ENCODE assay signal across 10 cellular contexts in the genomic region with DNA sequence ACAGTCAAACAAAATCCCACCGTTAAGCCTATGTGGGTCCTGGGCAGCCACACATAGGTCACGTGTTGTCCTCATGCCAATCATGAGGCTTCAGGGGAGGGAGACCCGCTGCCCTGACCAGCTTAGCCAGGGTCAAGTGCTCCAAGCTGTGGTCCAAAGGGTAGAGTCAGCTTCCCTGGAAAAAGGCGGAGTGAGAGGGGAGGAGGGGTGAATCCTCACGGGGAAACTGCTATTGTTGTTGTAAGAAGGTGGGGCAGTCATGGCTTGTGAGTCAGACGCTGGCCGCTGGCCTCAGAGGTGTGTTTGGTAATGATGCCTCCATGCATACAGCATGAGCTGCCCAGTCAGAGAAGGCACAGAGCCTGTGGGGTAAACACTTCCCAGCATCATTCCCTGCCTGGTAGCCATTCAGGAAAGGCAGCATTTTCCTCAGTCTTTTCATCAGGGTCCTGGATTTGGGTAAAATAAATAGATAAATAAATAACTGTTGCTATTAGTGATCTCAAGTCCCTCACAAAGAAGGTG. TPM values are rescaled to one million over a fixed set of nuclear protein-coding genes. Genes with fewer than 3 reads are reported as not detected.
DNase-seq lines count a peak whose midpoint lies in the region; FAIRE-seq and TF ChIP-seq lines count a peak whose summit lies in the region.
"Had no signal": no experiment of that assay in that cellular context is flagged by ENCODE, and none has a peak within 500 bp of the region (broad histone marks: within the 10 kb centered on the region; RNA-seq: fewer than 3 reads in every experiment).

No MANE protein-coding gene starts in this region.

- H3K4me1 ChIP-seq in SJSA1 (replicated peaks) (peaks cover 13% of the 10 kb centered on the region), trophoblast cell (ENCODE audit: control insufficient read depth in 1 of 2, insufficient read depth in 2 of 2, low read length in 2 of 2) (no peaks in the 10 kb centered on the region)

- no peak overlapping the region for H4K8ac ChIP-seq in trophoblast cell (ENCODE audit: low read depth, low read length)

- H4K12ac ChIP-seq in trophoblast cell (ENCODE audit: low read depth, low read length), result no peak overlapping the region

- H2AK5ac ChIP-seq in trophoblast cell (ENCODE audit: low read length), result no peak overlapping the region

- TF ChIP-seq CTCF in fibroblast of pulmonary artery (IDR thresholded peaks at IDR 0.05; ENCODE audit: low read length, missing control alignments), result no peak

- no peak overlapping the region for H2AFZ ChIP-seq in trophoblast cell (ENCODE audit: insufficient read depth, low read length, poor library complexity)

- H3K79me1 ChIP-seq in trophoblast cell (ENCODE audit: low read length), result no peaks in the 10 kb centered on the region

- H3K4ac ChIP-seq in trophoblast cell (ENCODE audit: low read depth, low read length), result no peak overlapping the region

- no peak overlapping the region for H3K18ac ChIP-seq in trophoblast cell (ENCODE audit: low read length)

- no peak overlapping the region for H3K4me3 ChIP-seq in SJSA1
- H3K4me3 ChIP-seq in fibroblast of pulmonary artery (replicated peaks; ENCODE audit: low read depth, low read length), result no peak overlapping the region
- H3K4me3 ChIP-seq in trophoblast cell (ENCODE audit: low read depth, low read length), result no peak overlapping the region

- FAIRE-seq in HTR-8/SVneo (lab: Jason Lieb, UNC), result no peak
- FAIRE-seq: GM19239 had no signal

- no peak overlapping the region for H3K9ac ChIP-seq in trophoblast cell (ENCODE audit: low read length)

- H2BK12ac ChIP-seq in trophoblast cell (ENCODE audit: low read length), result no peak overlapping the region

- H3K36me3 ChIP-seq in SJSA1, result peaks cover 14% of the 10 kb centered on the region
- peaks cover 2 to 5% of the 10 kb centered on the region in 2 experiments for H3K36me3 ChIP-seq in trophoblast cell (ENCODE audit: control insufficient read depth in 1 of 2, insufficient read depth in 2 of 2, low read length in 2 of 2)

- H3K27me3 ChIP-seq in SJSA1 (replicated peaks), result no peaks in the 10 kb centered on the region
- H3K27me3 ChIP-seq in trophoblast cell (ENCODE audit: insufficient read depth, low read length), result no peaks in the 10 kb centered on the region

- DNase-seq in Daoy (ENCODE audit: low read depth) (peak; percentile 76), SJSA1 (ENCODE audit: low read depth in 1 of 2, low spot score in 2 of 2) (peak; percentile 43 to 63), fibroblast of pulmonary artery (ENCODE audit: low read depth) (peak; percentile 92), trophoblast cell (peak; percentile 63 to 76), NCI-H2227 treated with DMSO at 0.1 percent for 48 hours (lab: John Stamatoyannopoulos, UW) (no peak), HTR-8/SVneo (ENCODE audit: insufficient read length, low spot score) (no peak), hepatic stellate cell (ENCODE audit: low spot score) (no peak)
- DNase-seq in activated CD8-positive, alpha-beta memory T cell treated with anti-CD3 and anti-CD28 coated beads for 24 hours, result no peak
- DNase-seq: activated CD4-positive, CD25-positive, alpha-beta regulatory T cell had no signal

- no CpG with 5 or more reads among the region's 7 CpGs for WGBS in trophoblast cell (ENCODE audit: extremely low coverage, insufficient coverage, insufficient read length)

- H3K9me3 ChIP-seq in SJSA1 (replicated peaks), result no peaks in the 10 kb centered on the region
- H3K9me3 ChIP-seq in trophoblast cell (ENCODE audit: insufficient read depth, low read depth, low read length), result no peaks in the 10 kb centered on the region

- H3K14ac ChIP-seq in trophoblast cell (ENCODE audit: low read length), result no peak overlapping the region

- no peak overlapping the region for H3K4me2 ChIP-seq in trophoblast cell (ENCODE audit: low read length)

- no peak overlapping the region for H2BK5ac ChIP-seq in trophoblast cell (ENCODE audit: low read depth, low read length, poor library complexity)

- H3K23ac ChIP-seq in trophoblast cell (ENCODE audit: low read length), result no peak overlapping the region

- H2BK120ac ChIP-seq in trophoblast cell (ENCODE audit: insufficient read depth, low read length, poor library complexity), result no peak overlapping the region

- H3K79me2 ChIP-seq in trophoblast cell (ENCODE audit: control insufficient read depth, insufficient read depth, low read length, poor library complexity), result no peaks in the 10 kb centered on the region

- H4K91ac ChIP-seq in trophoblast cell (ENCODE audit: low read depth, low read length), result no peak overlapping the region

- H3K27ac ChIP-seq in SJSA1, result no peak overlapping the region
- H3K27ac ChIP-seq in trophoblast cell (ENCODE audit: low read depth, low read length), result no peak overlapping the region

RNA-seq across cellular contexts. Expression of gene CST3, which starts 8.7 kb away (rescaled TPM):
- 46.3 and 46.6 TPM in 2 replicates for total RNA-seq in Daoy (2014; rRNA removed; shearing (Covaris generic))
- 196 and 222 TPM in 2 replicates for total RNA-seq in SJSA1 (2014; rRNA removed; shearing (Covaris generic))
- 166 and 167 TPM in 2 replicates for polyA plus RNA-seq in trophoblast cell (2013)

RNA-seq across cellular contexts. Expression of gene CST9, which starts 23.4 kb away (rescaled TPM):
- not detected in 2 replicates for total RNA-seq in Daoy (2014; rRNA removed; shearing (Covaris generic))
- not detected in 2 replicates for total RNA-seq in SJSA1 (2014; rRNA removed; shearing (Covaris generic))
- not detected in 2 replicates for polyA plus RNA-seq in trophoblast cell (2013)

RNA-seq across cellular contexts. Expression of gene CST4, which starts 59.8 kb away (rescaled TPM):
- not detected in 2 replicates for total RNA-seq in Daoy (2014; rRNA removed; shearing (Covaris generic))
- not detected in 2 replicates for total RNA-seq in SJSA1 (2014; rRNA removed; shearing (Covaris generic))
- polyA plus RNA-seq in trophoblast cell (2013), result 3.1 and 3.7 TPM in 2 replicates

Comparison
In these comparisons a context has a peak if more than half of its experiments do, and no peak if none do; other contexts are left out.
1. DNase-seq: peak in Daoy (single experiment), SJSA1 (2 of 2), fibroblast of pulmonary artery (single experiment) and trophoblast cell (2 of 2); none in activated CD8-positive, alpha-beta memory T cell treated with anti-CD3 and anti-CD28 coated beads for 24 hours (single experiment), NCI-H2227 treated with DMSO at 0.1 percent for 48 hours (single experiment), HTR-8/SVneo (single experiment) and hepatic stellate cell (single experiment).